In the genomic region with DNA sequence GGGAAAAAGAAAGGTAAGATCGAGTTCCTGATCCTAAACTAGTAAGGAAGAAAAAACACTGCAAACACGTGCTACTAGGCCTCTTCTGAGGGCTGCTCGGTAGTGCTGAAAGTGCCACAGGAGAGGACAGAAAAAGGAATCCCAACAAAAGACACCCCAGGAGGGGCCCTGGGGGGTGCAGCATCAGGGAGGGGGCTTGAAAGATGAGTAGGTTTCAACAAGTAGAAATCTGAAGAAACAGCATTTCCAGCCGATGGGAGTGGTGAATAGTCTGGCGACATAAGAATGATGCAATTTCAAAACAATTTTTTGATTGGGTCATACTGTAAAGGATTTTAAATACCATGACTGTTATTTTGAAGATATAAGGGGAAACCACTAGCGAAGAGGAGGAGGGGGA, we compare ENCODE assay signal across 14 cellular contexts.
A peak's percentile ranks its signal among the peaks of the same experiment; 100 is the strongest.
DNase-seq lines count a peak whose midpoint lies in the region; ATAC-seq and TF ChIP-seq lines count a peak whose summit lies in the region.
"Had no signal": no experiment of that assay in that cellular context is flagged by ENCODE, and none has a peak within 500 bp of the region (broad histone marks: within the 10 kb centered on the region; RNA-seq: fewer than 3 reads in every experiment).

No MANE protein-coding gene starts in this region.

- H3K4me3 Mint-ChIP-seq in activated T-helper 17 cell treated with anti-CD3 and anti-CD28 coated beads, Interleukin-2, amount 50 U/mL, for 72 hours: no peak overlapping the region
- H3K4me3 Mint-ChIP-seq in activated naive CD4-positive, alpha-beta T cell treated with anti-CD3 and anti-CD28 coated beads for 36 hours: no peak overlapping the region

- no peak overlapping the region for H3K4me3 ChIP-seq in AG10803 (ENCODE audit: low read length)
- no peak overlapping the region for H3K4me3 ChIP-seq in HL-60 (replicated peaks; ENCODE audit: insufficient read depth, low read length)
- no peak overlapping the region for H3K4me3 ChIP-seq in fibroblast of the aortic adventitia (ENCODE audit: low read depth, low read length)
- H3K4me3 ChIP-seq: heart left ventricle, thoracic aorta had no signal

- H3K27ac Mint-ChIP-seq in activated T-helper 17 cell treated with anti-CD3 and anti-CD28 coated beads, Interleukin-2, amount 50 U/mL, for 72 hours: peak overlapping the region; percentile 36
- H3K27ac Mint-ChIP-seq in activated naive CD4-positive, alpha-beta T cell treated with anti-CD3 and anti-CD28 coated beads for 36 hours: no peak overlapping the region
- H3K27ac Mint-ChIP-seq in activated naive CD4-positive, alpha-beta T cell treated with anti-CD3 and anti-CD28 coated beads, Interleukin-2, amount 50 U/mL, for 72 hours: peak overlapping the region in 1 of 2 donors; percentile 61

- intact Hi-C loops in activated naive CD4-positive, alpha-beta T cell treated with anti-CD3 and anti-CD28 coated beads for 36 hours (cut with micrococcal nuclease): no loop called here

- H3K9me3 Mint-ChIP-seq in activated T-helper 17 cell treated with anti-CD3 and anti-CD28 coated beads, Interleukin-2, amount 50 U/mL, for 72 hours: no peaks in the 10 kb centered on the region
- no peaks in the 10 kb centered on the region for H3K9me3 Mint-ChIP-seq in activated naive CD4-positive, alpha-beta T cell treated with anti-CD3 and anti-CD28 coated beads for 36 hours
- no peaks in the 10 kb centered on the region for H3K9me3 Mint-ChIP-seq in activated naive CD4-positive, alpha-beta T cell treated with anti-CD3 and anti-CD28 coated beads, Interleukin-2, amount 50 U/mL, for 72 hours

- CTCF ChIA-PET in activated naive CD4-positive, alpha-beta T cell treated with anti-CD3 and anti-CD28 coated beads for 36 hours (lab: Charles Lee): no interaction called here

- no peaks in the 10 kb centered on the region for H3K27me3 Mint-ChIP-seq in activated T-helper 17 cell treated with anti-CD3 and anti-CD28 coated beads, Interleukin-2, amount 50 U/mL, for 72 hours
- no peaks in the 10 kb centered on the region for H3K27me3 Mint-ChIP-seq in activated naive CD4-positive, alpha-beta T cell treated with anti-CD3 and anti-CD28 coated beads for 36 hours (ENCODE audit: low read depth)

- peaks cover 91% of the 10 kb centered on the region for H3K36me3 Mint-ChIP-seq in activated T-helper 17 cell treated with anti-CD3 and anti-CD28 coated beads, Interleukin-2, amount 50 U/mL, for 72 hours (ENCODE audit: low read depth)
- peaks cover 41% of the 10 kb centered on the region for H3K36me3 Mint-ChIP-seq in activated naive CD4-positive, alpha-beta T cell treated with anti-CD3 and anti-CD28 coated beads for 36 hours (ENCODE audit: low read depth)
- H3K36me3 Mint-ChIP-seq in activated naive CD4-positive, alpha-beta T cell treated with anti-CD3 and anti-CD28 coated beads, Interleukin-2, amount 50 U/mL, for 72 hours: peaks cover 10 to 25% of the 10 kb centered on the region in 2 donors

- no peaks in the 10 kb centered on the region for H3K27me3 ChIP-seq in HL-60 (ENCODE audit: insufficient read depth, poor library complexity, severe bottlenecking)
- H3K27me3 ChIP-seq: heart left ventricle had no signal

- ATAC-seq in activated T-helper 17 cell treated with anti-CD3 and anti-CD28 coated beads, Interleukin-2, amount 50 U/mL, for 72 hours (replicated peaks): no peak
- ATAC-seq in HG02763 (IDR thresholded peaks at IDR 0.05; ENCODE audit: unreplicated experiment): no peak
- ATAC-seq in activated naive CD4-positive, alpha-beta T cell treated with anti-CD3 and anti-CD28 coated beads, Interleukin-2, amount 50 U/mL, for 72 hours: no peak
- ATAC-seq: heart left ventricle had no signal

- TF ChIP-seq CTCF in AG10803 (conservative IDR thresholded peaks at IDR 0.05; ENCODE audit: low read length): no peak
- TF ChIP-seq CTCF in HL-60 (IDR thresholded peaks at IDR 0.05; ENCODE audit: insufficient read depth, low read length): no peak
- TF ChIP-seq CTCF in fibroblast of the aortic adventitia (IDR thresholded peaks at IDR 0.05; ENCODE audit: insufficient read depth, low read length): no peak

- peak; percentile 48 for DNase-seq in AG10803 (ENCODE audit: low read depth)
- DNase-seq in HL-60 (ENCODE audit: low read depth in 1 of 2, low spot score in 1 of 2): peak; percentile 7 to 44
- DNase-seq in fibroblast of the aortic adventitia (ENCODE audit: low read depth): peak; percentile 32
- DNase-seq in activated naive CD4-positive, alpha-beta T cell treated with anti-CD3 and anti-CD28 coated beads for 36 hours: no peak
- DNase-seq in activated naive CD4-positive, alpha-beta T cell treated with anti-CD3 and anti-CD28 coated beads, Interleukin-2, amount 50 U/mL, for 72 hours (ENCODE audit: low spot score in 2 of 2): no peak
- no peak for DNase-seq in NCI-H82 (lab: John Stamatoyannopoulos, UW)
- DNase-seq: activated naive CD4-positive, alpha-beta T cell; central memory CD4-positive, alpha-beta T cell; DMS153; heart left ventricle; kidney glomerular epithelial cell had no signal

- H3K4me1 Mint-ChIP-seq in activated T-helper 17 cell treated with anti-CD3 and anti-CD28 coated beads, Interleukin-2, amount 50 U/mL, for 72 hours: no peaks in the 10 kb centered on the region
- no peaks in the 10 kb centered on the region for H3K4me1 Mint-ChIP-seq in activated naive CD4-positive, alpha-beta T cell treated with anti-CD3 and anti-CD28 coated beads for 36 hours (ENCODE audit: low read depth)

- no peak overlapping the region for H3K27ac ChIP-seq in HL-60 (replicated peaks)
- H3K27ac ChIP-seq: heart left ventricle, thoracic aorta had no signal

Comparison
In these comparisons a context has a peak if more than half of its experiments do, and no peak if none do; other contexts are left out.
1. DNase-seq: peak in AG10803 (single experiment), HL-60 (2 of 2) and fibroblast of the aortic adventitia (single experiment); none in activated naive CD4-positive, alpha-beta T cell treated with anti-CD3 and anti-CD28 coated beads for 36 hours (single experiment), activated naive CD4-positive, alpha-beta T cell treated with anti-CD3 and anti-CD28 coated beads, Interleukin-2, amount 50 U/mL, for 72 hours (0 of 2) and NCI-H82 (single experiment).